Comparison of ENCODE assay signal across 10 cellular contexts in genomic region chr20:5652626-5653573, GRCh38. TPM values are rescaled to one million over a fixed set of nuclear protein-coding genes. Genes with fewer than 3 reads are reported as not detected.
DNase-seq lines count a peak whose midpoint lies in the region; ATAC-seq and TF ChIP-seq lines count a peak whose summit lies in the region.
"Had no signal": no experiment of that assay in that cellular context is flagged by ENCODE, and none has a peak within 500 bp of the region (broad histone marks: within the 10 kb centered on the region; RNA-seq: fewer than 3 reads in every experiment).

No MANE protein-coding gene starts in this region.

- H3K36me3 ChIP-seq in tibial nerve: no peaks in the 10 kb centered on the region
- H3K36me3 ChIP-seq: ovary had no signal

- H3K27me3 Mint-ChIP-seq in activated T-cell treated with anti-CD3 and anti-CD28 coated beads, Interleukin-2, amount 50 U/mL, for 72 hours (ENCODE audit: low read depth): no peaks in the 10 kb centered on the region
- H3K27me3 Mint-ChIP-seq in activated T-cell treated with anti-CD3 and anti-CD28 coated beads, Interleukin-2, amount 50 U/mL, for 4 hours (ENCODE audit: low read depth): no peaks in the 10 kb centered on the region
- H3K27me3 Mint-ChIP-seq: activated naive CD4-positive, alpha-beta T cell treated with anti-CD3 and anti-CD28 coated beads, Interleukin-2, amount 10 ng/mL, durations not matched to agents 7 days and 5 days had no signal

- ATAC-seq in activated T-cell treated with anti-CD3 and anti-CD28 coated beads, Interleukin-2, amount 50 U/mL, for 72 hours (replicated peaks in 1 of 2): no peak
- no peak for ATAC-seq in activated T-cell treated with anti-CD3 and anti-CD28 coated beads, Interleukin-2, amount 50 U/mL, for 4 hours

- H3K27me3 ChIP-seq in tibial nerve: no peaks in the 10 kb centered on the region
- H3K27me3 ChIP-seq: ovary had no signal

- H3K9me3 Mint-ChIP-seq in activated T-cell treated with anti-CD3 and anti-CD28 coated beads, Interleukin-2, amount 50 U/mL, for 72 hours: no peaks in the 10 kb centered on the region
- H3K9me3 Mint-ChIP-seq in activated T-cell treated with anti-CD3 and anti-CD28 coated beads, Interleukin-2, amount 50 U/mL, for 4 hours: no peaks in the 10 kb centered on the region
- H3K9me3 Mint-ChIP-seq: activated naive CD4-positive, alpha-beta T cell treated with anti-CD3 and anti-CD28 coated beads, Interleukin-2, amount 10 ng/mL, durations not matched to agents 7 days and 5 days had no signal

- H3K27ac ChIP-seq in RWPE1 (peak overlapping the region; percentile 84), tibial nerve (peak overlapping the region in 3 of 4 donors; percentile 47 to 81 (median 50))
- H3K27ac ChIP-seq: ovary had no signal

- H3K27ac Mint-ChIP-seq in activated T-cell treated with anti-CD3 and anti-CD28 coated beads, Interleukin-2, amount 50 U/mL, for 72 hours: no peak overlapping the region
- H3K27ac Mint-ChIP-seq: activated naive CD4-positive, alpha-beta T cell treated with anti-CD3 and anti-CD28 coated beads, Interleukin-2, amount 10 ng/mL, durations not matched to agents 7 days and 5 days had no signal

- no peak for DNase-seq in activated T-cell treated with anti-CD3 and anti-CD28 coated beads, Interleukin-2, amount 50 U/mL, for 72 hours
- no peak for DNase-seq in activated T-cell treated with anti-CD3 and anti-CD28 coated beads, Interleukin-2, amount 50 U/mL, for 4 hours
- DNase-seq in RWPE1 (ENCODE audit: low spot score): peak; percentile 83
- DNase-seq in fibroblast of peridontal ligament (ENCODE audit: extremely low read depth): peak; percentile 75
- DNase-seq in tibial nerve (ENCODE audit: low spot score in 2 of 2): no peak
- no peak for DNase-seq in T-helper 9 cell
- DNase-seq in GM13977 (ENCODE audit: low spot score): no peak
- no peak for DNase-seq in NCI-H748 (lab: John Stamatoyannopoulos, UW; ENCODE audit: unreplicated experiment)
- DNase-seq: activated naive CD4-positive, alpha-beta T cell treated with anti-CD3 and anti-CD28 coated beads, Interleukin-2, amount 10 ng/mL, durations not matched to agents 7 days and 5 days; ovary had no signal

- 78 to 82% methylated on average over 8 of the region's 8 CpGs for WGBS in tibial nerve, 2 donors

- TF ChIP-seq CTCF in RWPE1 (conservative IDR thresholded peaks at IDR 0.05; ENCODE audit: low read depth) (no peak), tibial nerve (IDR thresholded peaks at IDR 0.05) (no peak), GM13977 (IDR thresholded peaks at IDR 0.05; ENCODE audit: extremely low read depth, insufficient read depth, missing control alignments) (no peak)

- CTCF ChIA-PET in RWPE1 (lab: Yijun Ruan, JAX): no interaction called here

- H3K4me3 ChIP-seq in tibial nerve: no peak overlapping the region
- H3K4me3 ChIP-seq: ovary had no signal

- peaks cover 42% of the 10 kb centered on the region for H3K4me1 Mint-ChIP-seq in activated T-cell treated with anti-CD3 and anti-CD28 coated beads, Interleukin-2, amount 50 U/mL, for 72 hours (ENCODE audit: low read depth)
- H3K4me1 Mint-ChIP-seq in activated T-cell treated with anti-CD3 and anti-CD28 coated beads, Interleukin-2, amount 50 U/mL, for 4 hours (ENCODE audit: low read depth): peaks cover 28% of the 10 kb centered on the region

- H3K4me1 ChIP-seq in tibial nerve: peaks cover 0 to 14% (median 10%) of the 10 kb centered on the region in 4 donors

- TF ChIP-seq POLR2A in tibial nerve (IDR thresholded peaks at IDR 0.05): no peak

- H3K36me3 Mint-ChIP-seq in activated T-cell treated with anti-CD3 and anti-CD28 coated beads, Interleukin-2, amount 50 U/mL, for 72 hours (ENCODE audit: insufficient read depth in 2 of 2): no peaks in the 10 kb centered on the region
- H3K36me3 Mint-ChIP-seq in activated T-cell treated with anti-CD3 and anti-CD28 coated beads, Interleukin-2, amount 50 U/mL, for 4 hours (ENCODE audit: insufficient read depth): no peaks in the 10 kb centered on the region

- H3K4me3 Mint-ChIP-seq in activated T-cell treated with anti-CD3 and anti-CD28 coated beads, Interleukin-2, amount 50 U/mL, for 72 hours: peak overlapping the region; percentile 16 to 20
- H3K4me3 Mint-ChIP-seq in activated T-cell treated with anti-CD3 and anti-CD28 coated beads, Interleukin-2, amount 50 U/mL, for 4 hours: no peak overlapping the region
- H3K4me3 Mint-ChIP-seq: activated naive CD4-positive, alpha-beta T cell treated with anti-CD3 and anti-CD28 coated beads, Interleukin-2, amount 10 ng/mL, durations not matched to agents 7 days and 5 days had no signal

- no peak for TF ChIP-seq EP300 in tibial nerve (IDR thresholded peaks at IDR 0.05)

- POLR2A ChIA-PET in RWPE1 (lab: Yijun Ruan, JAX; ENCODE audit: low non-redundant PET): interaction anchor here (0.6 kb wide), 1 partner anchor 10 kb away, joined by 3 read pairs; no protein-coding TSS in a partner anchor

- no peaks in the 10 kb centered on the region for H3K9me3 ChIP-seq in tibial nerve
- H3K9me3 ChIP-seq: ovary had no signal

- in situ Hi-C loops in GM13977 (cut with MboI; ENCODE audit: low pct_unique_long_range_greater_than_20kb, low sequenced_read_pairs, unreplicated experiment): no loop called here

RNA-seq across cellular contexts. Expression of gene GPCPD1, which starts 42.1 kb away (rescaled TPM):
- 10 to 100 TPM; 39.1 to 46.0 TPM for total RNA-seq in activated T-cell treated with anti-CD3 and anti-CD28 coated beads, Interleukin-2, amount 50 U/mL, for 72 hours
- 10 to 100 TPM; 21.4 to 26.3 (median 24.4) TPM for total RNA-seq in activated T-cell treated with anti-CD3 and anti-CD28 coated beads, Interleukin-2, amount 50 U/mL, for 4 hours
- 10 to 100 TPM; 18.4 to 24.9 (median 21.6) TPM for total RNA-seq in tibial nerve

Comparison
In these comparisons a context has a peak if more than half of its experiments do, and no peak if none do; other contexts are left out.
1. DNase-seq: peak in RWPE1 (single experiment) and fibroblast of peridontal ligament (single experiment); none in activated T-cell treated with anti-CD3 and anti-CD28 coated beads, Interleukin-2, amount 50 U/mL, for 72 hours (0 of 2), activated T-cell treated with anti-CD3 and anti-CD28 coated beads, Interleukin-2, amount 50 U/mL, for 4 hours (single experiment), tibial nerve (0 of 2), T-helper 9 cell (single experiment), GM13977 (single experiment) and NCI-H748 (single experiment).